Comparison of ENCODE assay signal across 14 cellular contexts in the genomic region with DNA sequence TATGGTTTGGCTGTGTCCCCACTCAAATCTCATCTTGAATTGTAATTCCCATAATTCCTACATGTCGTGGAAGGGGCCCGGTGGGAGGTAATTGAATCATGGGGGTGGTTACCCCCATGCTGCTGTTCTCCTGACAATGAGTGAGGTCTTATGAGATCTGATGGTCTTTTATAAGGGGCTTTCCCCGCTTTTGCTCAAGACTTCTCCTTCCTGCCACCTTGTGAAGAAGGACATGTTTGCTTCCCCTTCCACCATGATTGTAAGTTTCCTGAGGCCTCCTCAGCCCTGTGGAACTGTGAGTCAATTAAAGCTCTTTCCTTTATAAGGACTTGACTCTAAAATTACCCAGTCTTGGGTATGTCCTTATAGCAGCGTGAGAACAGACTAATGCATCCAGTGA. TPM values are rescaled to one million over a fixed set of nuclear protein-coding genes. Genes with fewer than 3 reads are reported as not detected.
DNase-seq lines count a peak whose midpoint lies in the region; ATAC-seq and TF ChIP-seq lines count a peak whose summit lies in the region.
"Not testable (repeated sequence)": the region's sequence is repeated elsewhere in the genome, so short reads cannot be mapped to it uniquely, and the experiment has no call there.
"Had no signal": no experiment of that assay in that cellular context is flagged by ENCODE, and none has a peak within 500 bp of the region (broad histone marks: within the 10 kb centered on the region; RNA-seq: fewer than 3 reads in every experiment).

No MANE protein-coding gene starts in this region.

- H3K4me3 Mint-ChIP-seq in CD14-positive monocyte, mesothelial cell of epicardium: not testable (repeated sequence)

- not testable (repeated sequence) for H2BK20ac ChIP-seq in IMR-90 (ENCODE audit: low read depth, low read length)

- not testable (repeated sequence) for H3K27me3 ChIP-seq in IMR-90 (ENCODE audit: control insufficient read depth, insufficient read depth, low read length); osteoblast (ENCODE audit: insufficient read depth, low read length)

- H3K36me3 Mint-ChIP-seq in CD14-positive monocyte: peaks cover 9 to 13% of the 10 kb centered on the region in 2 donors
- not testable (repeated sequence) for H3K36me3 Mint-ChIP-seq in mesothelial cell of epicardium

- not testable (repeated sequence) for TF ChIP-seq RAD21 in IMR-90 (IDR thresholded peaks at IDR 0.05; ENCODE audit: low read length)

- H4K91ac ChIP-seq in IMR-90 (ENCODE audit: insufficient read depth, low read depth, low read length): 0 out of 2 replicates have a peak overlapping the region, but pooled peaks have one; percentile 25

- H3K4ac ChIP-seq in IMR-90 (ENCODE audit: low read depth, low read length): not testable (repeated sequence)

- not testable (repeated sequence) for H3K79me1 ChIP-seq in IMR-90 (ENCODE audit: low read depth in 1 of 2, low read length in 2 of 2)

- H3K4me1 ChIP-seq in IMR-90 (ENCODE audit: control insufficient read depth, insufficient read depth, low read length); osteoblast (ENCODE audit: insufficient read depth, low read length): not testable (repeated sequence)

- not testable (repeated sequence) for H3K4me1 Mint-ChIP-seq in CD14-positive monocyte
- peaks cover 36% of the 10 kb centered on the region for H3K4me1 Mint-ChIP-seq in mesothelial cell of epicardium

- H2BK5ac ChIP-seq in IMR-90 (ENCODE audit: low read depth, low read length, poor library complexity, severe bottlenecking): peak overlapping the region; percentile 17

- H3K23ac ChIP-seq in IMR-90 (ENCODE audit: low read depth, low read length): not testable (repeated sequence)

- dilution Hi-C loops in IMR-90 (cut with HindIII; ENCODE audit: low sequenced_read_pairs, unreplicated experiment): not testable (repeated sequence)

- CTCF ChIA-PET in IMR-90 (lab: Yijun Ruan, JAX): not testable (repeated sequence)

- H3K4me2 ChIP-seq in IMR-90 (ENCODE audit: low read depth, low read length); osteoblast (ENCODE audit: insufficient read depth, low read length): not testable (repeated sequence)

- H3K9me1 ChIP-seq in IMR-90 (ENCODE audit: insufficient read depth, low read length): not testable (repeated sequence)

- not testable (repeated sequence) for H3K27ac ChIP-seq in IMR-90 (ENCODE audit: insufficient read depth, low read length)
- peak overlapping the region; percentile 44 for H3K27ac ChIP-seq in caudate nucleus (ENCODE audit: low read depth, low read length)
- peak overlapping the region; percentile 27 for H3K27ac ChIP-seq in osteoblast (ENCODE audit: low read depth, low read length)

- not testable (repeated sequence) for H3K36me3 ChIP-seq in IMR-90 (ENCODE audit: control insufficient read depth, insufficient read depth, low read length); osteoblast (ENCODE audit: insufficient read depth, low read length)

- H4K20me1 ChIP-seq in IMR-90 (ENCODE audit: insufficient read depth, low read length); osteoblast (ENCODE audit: insufficient read depth, low read length): not testable (repeated sequence)

- H3K79me2 ChIP-seq in osteoblast (ENCODE audit: insufficient read depth, low read length): not testable (repeated sequence)

- H2AK9ac ChIP-seq in IMR-90 (replicated peaks; ENCODE audit: low read depth, low read length, poor library complexity): not testable (repeated sequence)

- H3K9ac ChIP-seq in IMR-90 (ENCODE audit: low read depth, low read length): not testable (repeated sequence)

- not testable (repeated sequence) for ATAC-seq in IMR-90 (ENCODE audit: low read depth)

- peaks cover 14% of the 10 kb centered on the region for H3K9me3 ChIP-seq in IMR-90 (ENCODE audit: control insufficient read depth, insufficient read depth, low read length)
- not testable (repeated sequence) for H3K9me3 ChIP-seq in osteoblast (ENCODE audit: low read depth, low read length)

- no CpG with 5 or more reads among the region's 4 CpGs for WGBS in IMR-90 (ENCODE audit: extremely low coverage in 2 of 2, insufficient read length in 1 of 2), 2 experiments

- TF ChIP-seq POLR2A in IMR-90 (IDR thresholded peaks at IDR 0.05; ENCODE audit: low read depth, low read length): not testable (repeated sequence)

- not testable (repeated sequence) for BruUV-seq in IMR-90 (replicated peaks; lab: Mats Ljungman, UMichigan)

- 0 out of 3 replicates have a peak overlapping the region, but pooled peaks have one; percentile 70 for H2BK15ac ChIP-seq in IMR-90 (ENCODE audit: low read depth, low read length)

- peak overlapping the region; percentile 77; the same call in 1 of the 2 replicates for H4K5ac ChIP-seq in IMR-90 (ENCODE audit: low read depth, low read length)

- not testable (repeated sequence) for H3K56ac ChIP-seq in IMR-90 (ENCODE audit: extremely low read depth, insufficient read depth, low read length)

- H2AK5ac ChIP-seq in IMR-90 (ENCODE audit: low read depth, low read length): not testable (repeated sequence)

- H2BK120ac ChIP-seq in IMR-90 (ENCODE audit: low read depth, low read length): peak overlapping the region; percentile 47

- H3K18ac ChIP-seq in IMR-90 (ENCODE audit: low read depth, low read length): peak overlapping the region; percentile 77

- H3K14ac ChIP-seq in IMR-90 (replicated peaks; ENCODE audit: low read depth, low read length): not testable (repeated sequence)

- in situ Hi-C loops in IMR-90 (cut with MboI; ENCODE audit: low sequenced_read_pairs): not testable (repeated sequence)

- POLR2A ChIA-PET in IMR-90 (lab: Charles Lee; ENCODE audit: unreplicated experiment): not testable (repeated sequence)

- H3K27me3 Mint-ChIP-seq in CD14-positive monocyte (ENCODE audit: low read depth in 3 of 3); mesothelial cell of epicardium (ENCODE audit: low read depth): not testable (repeated sequence)

- H4K8ac ChIP-seq in IMR-90 (ENCODE audit: low read depth in 2 of 2, low read length in 2 of 2): not testable (repeated sequence)

- H2AFZ ChIP-seq in IMR-90 (replicated peaks; ENCODE audit: low read length, poor library complexity); osteoblast (ENCODE audit: low read length): not testable (repeated sequence)

- DNase-seq in CD14-positive monocyte (ENCODE audit: low spot score): peak; percentile 1
- DNase-seq in IMR-90; caudate nucleus (lab: John Stamatoyannopoulos, UW); mesothelial cell of epicardium (ENCODE audit: low spot score in 2 of 2, unreplicated experiment in 2 of 2); osteoblast (ENCODE audit: insufficient read length, low spot score, missing footprints): not testable (repeated sequence)
- peak; percentile 19 for DNase-seq in cardiac septum (ENCODE audit: low spot score)

- not testable (repeated sequence) for H3K27ac Mint-ChIP-seq in CD14-positive monocyte
- H3K27ac Mint-ChIP-seq in mesothelial cell of epicardium: peak overlapping the region; percentile 1

- not testable (repeated sequence) for H3K4me3 ChIP-seq in IMR-90 (ENCODE audit: insufficient read depth, low read depth, low read length); osteoblast (ENCODE audit: insufficient read depth, low read length)

- H3K9me3 Mint-ChIP-seq in CD14-positive monocyte: peaks cover 12 to 40% (median 33%) of the 10 kb centered on the region in 7 donors
- not testable (repeated sequence) for H3K9me3 Mint-ChIP-seq in mesothelial cell of epicardium

- TF ChIP-seq CTCF in CD14-positive monocyte (IDR thresholded peaks at IDR 0.05); IMR-90 (conservative IDR thresholded peaks at IDR 0.05; ENCODE audit: low read depth, low read length); mesothelial cell of epicardium (IDR thresholded peaks at IDR 0.05; ENCODE audit: unreplicated experiment); osteoblast (IDR thresholded peaks at IDR 0.05; ENCODE audit: extremely low read depth, low read depth, low read length): not testable (repeated sequence)

- intact Hi-C loops in CD14-positive monocyte (cut with micrococcal nuclease); cardiac septum (cut with DNase I): not testable (repeated sequence)
- intact Hi-C loops in IMR-90 (cut with micrococcal nuclease): loop anchor here (5.0 kb wide), 1 partner anchor 55 kb away; no protein-coding TSS in a partner anchor

RNA-seq across cellular contexts. Expression of a gene that starts 1.8 kb away (rescaled TPM):
- polyA plus RNA-seq in CD14-positive monocyte (1 to 10 TPM; 1.8 to 3.6 TPM), IMR-90 (2012; rRNA removed) (0.07 and 0.10 TPM in 2 replicates)
- total RNA-seq in IMR-90 (2012; rRNA removed) (not detected in 2 replicates), cardiac septum (0.13 TPM), mesothelial cell of epicardium (1.8 to 2.1 TPM (median 2.0 TPM) in 3 replicates), osteoblast (under 0.01 and 0.88 TPM in 2 replicates)
- 0.02 and 0.19 TPM in 2 replicates for polyA plus RNA-seq in IMR-90 (2012; cell fraction: cytosol; rRNA removed)
- polyA plus RNA-seq in IMR-90 (2012; cell fraction: nucleus; rRNA removed; ENCODE audit: low replicate concordance): 0.05 and 0.08 TPM in 2 replicates
- total RNA-seq: GM12878, GM23248, H1 had no signal
- polyA plus RNA-seq: A549, GM23248 had no signal

RNA-seq across cellular contexts. Expression of a gene that starts 2.8 kb away (rescaled TPM):
- polyA plus RNA-seq in CD14-positive monocyte: under 1 TPM in 1 of 2 donors, not detected in 1; 0.18 TPM
- total RNA-seq in IMR-90 (2012; rRNA removed): 0.72 and 0.83 TPM in 2 replicates
- 0.83 and 1.4 TPM in 2 replicates for polyA plus RNA-seq in IMR-90 (2012; rRNA removed)
- polyA plus RNA-seq in IMR-90 (2012; cell fraction: cytosol; rRNA removed): 0.31 and 0.67 TPM in 2 replicates
- 10.7 and 19.6 TPM in 2 replicates for polyA plus RNA-seq in IMR-90 (2012; cell fraction: nucleus; rRNA removed; ENCODE audit: low replicate concordance)
- total RNA-seq in cardiac septum: 0.46 TPM
- total RNA-seq in mesothelial cell of epicardium: 1.7 to 3.5 TPM (median 2.8 TPM) in 3 replicates
- 0.36 and 0.59 TPM in 2 replicates for total RNA-seq in osteoblast
- total RNA-seq: CD4-positive, CD25-positive, alpha-beta regulatory T cell; CD8-positive, alpha-beta memory T cell; GM12878; GM23248; H1; H7 had no signal
- polyA plus RNA-seq: CD4-positive, CD25-positive, alpha-beta regulatory T cell; CD8-positive, alpha-beta memory T cell; GM23248 had no signal

RNA-seq across cellular contexts. Expression of a gene that starts 28.9 kb away (rescaled TPM):
- polyA plus RNA-seq in CD14-positive monocyte (not detected), IMR-90 (2012; rRNA removed) (not detected in 2 replicates)
- total RNA-seq in IMR-90 (2012; rRNA removed) (not detected in 2 replicates), cardiac septum (not detected), mesothelial cell of epicardium (0.11 to 0.44 TPM (median 0.13 TPM) in 3 replicates), osteoblast (not detected in 2 replicates)
- not detected in 2 replicates for polyA plus RNA-seq in IMR-90 (2012; cell fraction: cytosol; rRNA removed)
- polyA plus RNA-seq in IMR-90 (2012; cell fraction: nucleus; rRNA removed; ENCODE audit: low replicate concordance): not detected in 2 replicates
- total RNA-seq: CD4-positive, CD25-positive, alpha-beta regulatory T cell; CD8-positive, alpha-beta memory T cell; GM12878; GM23248; H1; H7 had no signal
- polyA plus RNA-seq: A549; BJ; CD4-positive, CD25-positive, alpha-beta regulatory T cell; CD8-positive, alpha-beta memory T cell; GM12878; GM23248; H1 had no signal
